12 cellular contexts compared by ENCODE assay signal in the genomic region with DNA sequence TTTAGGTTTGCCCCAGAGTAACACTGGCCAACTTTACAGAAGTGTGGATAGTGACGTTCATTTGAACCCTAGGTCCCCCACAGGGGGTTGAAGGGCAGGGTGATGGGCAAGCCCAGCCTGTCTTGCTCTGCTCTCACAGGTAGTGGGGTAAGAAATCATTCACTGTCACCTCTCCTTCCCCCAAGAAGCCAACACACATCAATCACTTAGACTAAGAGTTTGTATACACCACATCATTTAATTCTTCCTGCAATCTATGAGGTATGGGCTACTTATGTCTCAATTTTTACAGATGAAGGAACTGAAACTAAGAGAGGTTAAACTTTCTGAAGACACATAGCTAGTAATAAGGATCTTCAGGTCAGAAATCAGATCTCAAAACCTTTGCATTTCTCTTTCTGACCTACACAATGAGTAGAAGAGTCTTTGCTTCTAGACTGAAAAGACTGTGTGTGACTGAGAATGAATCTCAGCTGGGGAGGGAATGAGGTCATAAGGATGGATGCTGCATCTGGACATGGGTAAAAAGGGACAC.
DNase-seq lines count a peak whose midpoint lies in the region; ATAC-seq, FAIRE-seq and TF ChIP-seq lines count a peak whose summit lies in the region.
"Had no signal": no experiment of that assay in that cellular context is flagged by ENCODE, and none has a peak within 500 bp of the region (broad histone marks: within the 10 kb centered on the region; RNA-seq: fewer than 3 reads in every experiment).

No MANE protein-coding gene starts in this region.

- H3K4me3 Mint-ChIP-seq in stimulated activated naive CD8-positive, alpha-beta T cell treated with anti-CD3 and anti-CD28 coated beads, Interleukin-15, amount 100 ng/mL, for 72 hours, result no peak overlapping the region
- H3K4me3 Mint-ChIP-seq in activated CD8-positive, alpha-beta memory T cell treated with anti-CD3 and anti-CD28 coated beads, Interleukin-2, amount 10 ng/mL, durations not matched to agents 7 days and 5 days, result no peak overlapping the region
- H3K4me3 Mint-ChIP-seq: HFFc6 had no signal

- intact Hi-C loops in upper lobe of right lung (cut with DNase I), result no loop called here

- H3K79me2 ChIP-seq in MM.1S (ENCODE audit: low read length), result no peaks in the 10 kb centered on the region

- H3K27ac ChIP-seq in MM.1S (ENCODE audit: low read length) (peak overlapping the region; percentile 35; the same call in 1 of the 2 replicates), upper lobe of right lung (no peak overlapping the region)
- H3K27ac ChIP-seq: coronary artery had no signal

- no peaks in the 10 kb centered on the region for H3K9me2 ChIP-seq in MM.1S (replicated peaks; ENCODE audit: insufficient read depth, low read length)

- TF ChIP-seq CTCF in MM.1S (IDR thresholded peaks at IDR 0.05; ENCODE audit: low read length) (no peak), upper lobe of right lung (IDR thresholded peaks at IDR 0.05) (no peak)

- H2AFZ ChIP-seq in MM.1S (ENCODE audit: low read length), result no peak overlapping the region

- H3K4me1 ChIP-seq in MM.1S (ENCODE audit: low read length), result peaks cover 22% of the 10 kb centered on the region
- H3K4me1 ChIP-seq in upper lobe of right lung, result peaks cover 16% of the 10 kb centered on the region

- peaks cover 8% of the 10 kb centered on the region for H3K27me3 Mint-ChIP-seq in stimulated activated naive CD8-positive, alpha-beta T cell treated with anti-CD3 and anti-CD28 coated beads, Interleukin-15, amount 100 ng/mL, for 72 hours
- H3K27me3 Mint-ChIP-seq in activated CD8-positive, alpha-beta memory T cell treated with anti-CD3 and anti-CD28 coated beads, Interleukin-2, amount 10 ng/mL, durations not matched to agents 7 days and 5 days, result peaks cover 27% of the 10 kb centered on the region

- H3K9ac ChIP-seq in MM.1S (ENCODE audit: low read length), result no peak overlapping the region

- no peaks in the 10 kb centered on the region for H3K9me3 ChIP-seq in MM.1S (replicated peaks; ENCODE audit: insufficient read depth, low read length)
- H3K9me3 ChIP-seq in upper lobe of right lung, result no peaks in the 10 kb centered on the region
- H3K9me3 ChIP-seq: right lobe of liver had no signal

- peaks cover 2% of the 10 kb centered on the region for H3K36me3 Mint-ChIP-seq in activated CD8-positive, alpha-beta memory T cell treated with anti-CD3 and anti-CD28 coated beads, Interleukin-2, amount 10 ng/mL, durations not matched to agents 7 days and 5 days

- H3K9me3 Mint-ChIP-seq in stimulated activated naive CD8-positive, alpha-beta T cell treated with anti-CD3 and anti-CD28 coated beads, Interleukin-15, amount 100 ng/mL, for 72 hours, result no peaks in the 10 kb centered on the region
- no peaks in the 10 kb centered on the region for H3K9me3 Mint-ChIP-seq in activated CD8-positive, alpha-beta memory T cell treated with anti-CD3 and anti-CD28 coated beads, Interleukin-2, amount 10 ng/mL, durations not matched to agents 7 days and 5 days (ENCODE audit: low read depth)
- H3K9me3 Mint-ChIP-seq: HFFc6 had no signal

- H3K4me3 ChIP-seq in MM.1S (ENCODE audit: low read length) (peak overlapping the region; percentile 25; the same call in 1 of the 2 replicates), upper lobe of right lung (no peak overlapping the region)
- H3K4me3 ChIP-seq: coronary artery, right lobe of liver had no signal

- ATAC-seq in stimulated activated naive CD8-positive, alpha-beta T cell treated with anti-CD3 and anti-CD28 coated beads, Interleukin-15, Interleukin-2, amounts not matched to agents 100 U/mL and 50 U/mL, for 24 hours, result peak; percentile 24
- no peak for ATAC-seq in stimulated activated naive CD8-positive, alpha-beta T cell treated with anti-CD3 and anti-CD28 coated beads, Interleukin-15, amount 100 ng/mL, for 72 hours
- ATAC-seq in HG02798 (IDR thresholded peaks at IDR 0.05; ENCODE audit: poor library complexity, unreplicated experiment), result peak; percentile 83
- ATAC-seq in upper lobe of right lung, result peak; percentile 9
- ATAC-seq in activated CD8-positive, alpha-beta memory T cell treated with anti-CD3 and anti-CD28 coated beads, Interleukin-2, amount 10 ng/mL, durations not matched to agents 7 days and 5 days, result no peak

- no peaks in the 10 kb centered on the region for H4K20me1 ChIP-seq in MM.1S (ENCODE audit: insufficient read depth, low read length)

- no peak overlapping the region for H3K27ac Mint-ChIP-seq in stimulated activated naive CD8-positive, alpha-beta T cell treated with anti-CD3 and anti-CD28 coated beads, Interleukin-15, amount 100 ng/mL, for 72 hours
- no peak overlapping the region for H3K27ac Mint-ChIP-seq in activated CD8-positive, alpha-beta memory T cell treated with anti-CD3 and anti-CD28 coated beads, Interleukin-2, amount 10 ng/mL, durations not matched to agents 7 days and 5 days
- H3K27ac Mint-ChIP-seq: HFFc6 had no signal

- H3F3A ChIP-seq in MM.1S (ENCODE audit: insufficient read depth, low read length), result peaks cover 19% of the 10 kb centered on the region

- no peak for FAIRE-seq in HTR-8/SVneo (lab: Jason Lieb, UNC)

- no peaks in the 10 kb centered on the region for H3K36me3 ChIP-seq in MM.1S (replicated peaks; ENCODE audit: insufficient read depth, low read length)
- no peaks in the 10 kb centered on the region for H3K36me3 ChIP-seq in upper lobe of right lung
- H3K36me3 ChIP-seq: right lobe of liver had no signal

- H3K4me2 ChIP-seq in MM.1S (ENCODE audit: low read depth, low read length), result peak overlapping the region; percentile 78; the same call in 1 of the 2 replicates

- H3K4me1 Mint-ChIP-seq in stimulated activated naive CD8-positive, alpha-beta T cell treated with anti-CD3 and anti-CD28 coated beads, Interleukin-15, amount 100 ng/mL, for 72 hours, result peaks cover 17% of the 10 kb centered on the region
- H3K4me1 Mint-ChIP-seq in activated CD8-positive, alpha-beta memory T cell treated with anti-CD3 and anti-CD28 coated beads, Interleukin-2, amount 10 ng/mL, durations not matched to agents 7 days and 5 days, result peaks cover 34% of the 10 kb centered on the region

- H3K27me3 ChIP-seq in MM.1S (replicated peaks; ENCODE audit: insufficient read depth, low read length), result no peaks in the 10 kb centered on the region
- no peaks in the 10 kb centered on the region for H3K27me3 ChIP-seq in upper lobe of right lung
- H3K27me3 ChIP-seq: right lobe of liver had no signal

- no peak for DNase-seq in stimulated activated naive CD8-positive, alpha-beta T cell treated with anti-CD3 and anti-CD28 coated beads, Interleukin-15, Interleukin-2, amounts not matched to agents 100 U/mL and 50 U/mL, for 24 hours
- no peak for DNase-seq in stimulated activated naive CD8-positive, alpha-beta T cell treated with anti-CD3 and anti-CD28 coated beads, Interleukin-15, amount 100 ng/mL, for 72 hours
- DNase-seq in MM.1S (peak; percentile 6), upper lobe of right lung (no peak), HTR-8/SVneo (ENCODE audit: insufficient read length, low spot score) (no peak)
- DNase-seq in activated CD8-positive, alpha-beta memory T cell treated with anti-CD3 and anti-CD28 coated beads, Interleukin-2, amount 10 ng/mL, durations not matched to agents 7 days and 5 days, result no peak
- no peak for DNase-seq in NK-92 treated with Interleukin-12 subunit alpha and Interleukin-12 subunit beta, amount 100 ng/mL, for 24 hours (lab: John Stamatoyannopoulos, UW)
- DNase-seq: activated CD8-positive, alpha-beta memory T cell treated with anti-CD3 and anti-CD28 coated beads, Interleukin-2, amount 50 U/mL, for 48 hours; HFFc6 had no signal

- CTCF ChIA-PET in activated CD8-positive, alpha-beta memory T cell treated with anti-CD3 and anti-CD28 coated beads, Interleukin-2, amount 10 ng/mL, durations not matched to agents 7 days and 5 days (lab: Charles Lee), result interaction anchor here (0.9 to 1.6 kb wide), 2 partner anchors 10 to 152 kb away, joined by 4 read pairs; partner anchors contain the start of gene MOB3B

Comparison
In these comparisons a context has a peak if more than half of its experiments do, and no peak if none do; other contexts are left out.
1. ATAC-seq: peak in stimulated activated naive CD8-positive, alpha-beta T cell treated with anti-CD3 and anti-CD28 coated beads, Interleukin-15, Interleukin-2, amounts not matched to agents 100 U/mL and 50 U/mL, for 24 hours (single experiment), HG02798 (single experiment) and upper lobe of right lung (single experiment); none in stimulated activated naive CD8-positive, alpha-beta T cell treated with anti-CD3 and anti-CD28 coated beads, Interleukin-15, amount 100 ng/mL, for 72 hours (single experiment) and activated CD8-positive, alpha-beta memory T cell treated with anti-CD3 and anti-CD28 coated beads, Interleukin-2, amount 10 ng/mL, durations not matched to agents 7 days and 5 days (single experiment).